ENCODE assay signal across 1 cellular context in genomic region chr21:15514073-15514946, GRCh38.
TF ChIP-seq lines count a peak whose summit lies in the region.

No MANE protein-coding gene starts in this region.

TF ChIP-seq in HepG2, 621 proteins besides CTCF, POLR2A, EP300 and RAD21 (continued from another document and continues in another):
- TF ChIP-seq DBP (CRISPR knock-in tag; IDR thresholded peaks at IDR 0.05; ENCODE audit: not compliant biosample characterization) (no peak), ZNF484 (CRISPR knock-in tag; IDR thresholded peaks at IDR 0.05; ENCODE audit: borderline replicate concordance, low read depth) (no peak), ZBED4 (CRISPR knock-in tag; IDR thresholded peaks at IDR 0.05; ENCODE audit: borderline replicate concordance) (no peak), ZNF263 (CRISPR knock-in tag; IDR thresholded peaks at IDR 0.05) (no peak), PRMT3 (CRISPR knock-in tag; IDR thresholded peaks at IDR 0.05; ENCODE audit: borderline replicate concordance, low read depth) (no peak), ZNF275 (CRISPR knock-in tag; IDR thresholded peaks at IDR 0.05; ENCODE audit: borderline replicate concordance) (no peak), FOXA3 (CRISPR knock-in tag; IDR thresholded peaks at IDR 0.05) (peak; percentile 99), RERE (CRISPR knock-in tag; IDR thresholded peaks at IDR 0.05; ENCODE audit: low read depth) (peak; percentile 68), ZNF607 (CRISPR knock-in tag; IDR thresholded peaks at IDR 0.05; ENCODE audit: borderline replicate concordance) (peak; percentile 82; the same call in 1 of the 2 replicates), RBM39 (IDR thresholded peaks at IDR 0.05; ENCODE audit: low read depth, low read length, poor library complexity, severe bottlenecking) (no peak), HIVEP1 (CRISPR knock-in tag; IDR thresholded peaks at IDR 0.05) (no peak), ZFP36 (IDR thresholded peaks at IDR 0.05; ENCODE audit: borderline replicate concordance, low read depth, low read length, partially characterized antibody) (no peak), ZNF205 (CRISPR knock-in tag; IDR thresholded peaks at IDR 0.05) (no peak), ZNF414 (CRISPR knock-in tag; IDR thresholded peaks at IDR 0.05) (peak; percentile 74; the same call in 1 of the 2 replicates), SCMH1 (CRISPR knock-in tag; IDR thresholded peaks at IDR 0.05; ENCODE audit: borderline replicate concordance) (no peak), HNF4G (IDR thresholded peaks at IDR 0.05; ENCODE audit: borderline replicate concordance, low read depth, low read length) (peak; percentile 85), HNF4G (CRISPR knock-in tag; IDR thresholded peaks at IDR 0.05; ENCODE audit: borderline replicate concordance, low read depth) (peak; percentile 73; the same call in 1 of the 2 replicates), RARG (CRISPR knock-in tag; IDR thresholded peaks at IDR 0.05; ENCODE audit: low read depth) (no peak), ZNF710 (CRISPR knock-in tag; IDR thresholded peaks at IDR 0.05; ENCODE audit: borderline replicate concordance) (peak; percentile 46; the same call in 1 of the 2 replicates), NCOA2 (CRISPR knock-in tag; IDR thresholded peaks at IDR 0.05) (peak; percentile 91), ZNF143 (CRISPR knock-in tag; IDR thresholded peaks at IDR 0.05) (no peak), ZNF652 (CRISPR knock-in tag; IDR thresholded peaks at IDR 0.05; ENCODE audit: borderline replicate concordance, low read depth) (peak; percentile 59; the same call in 1 of the 2 replicates), GFI1 (CRISPR knock-in tag; IDR thresholded peaks at IDR 0.05; ENCODE audit: borderline replicate concordance) (peak; percentile 53; the same call in 1 of the 2 replicates), HDAC6 (IDR thresholded peaks at IDR 0.05; ENCODE audit: low read depth, low read length) (no peak), SIN3B (IDR thresholded peaks at IDR 0.05; ENCODE audit: low read length) (no peak), PITX1 (CRISPR knock-in tag; IDR thresholded peaks at IDR 0.05) (peak; percentile 94; the same call in 1 of the 2 replicates), CREM (IDR thresholded peaks at IDR 0.05) (peak; percentile 90), CREM (CRISPR knock-in tag; IDR thresholded peaks at IDR 0.05) (no peak), GPN1 (CRISPR knock-in tag; IDR thresholded peaks at IDR 0.05; ENCODE audit: borderline replicate concordance) (no peak), BCLAF1 (IDR thresholded peaks at IDR 0.05) (no peak), LCORL (IDR thresholded peaks at IDR 0.05) (no peak), LCORL (CRISPR knock-in tag; IDR thresholded peaks at IDR 0.05) (no peak), THAP8 (CRISPR knock-in tag; IDR thresholded peaks at IDR 0.05; ENCODE audit: borderline replicate concordance) (no peak), ZBTB46 (CRISPR knock-in tag; IDR thresholded peaks at IDR 0.05; ENCODE audit: borderline replicate concordance) (no peak), ZNF430 (CRISPR knock-in tag; IDR thresholded peaks at IDR 0.05) (peak; percentile 58; the same call in 1 of the 2 replicates), ZNF224 (CRISPR knock-in tag; IDR thresholded peaks at IDR 0.05) (no peak), SPEN (CRISPR knock-in tag; IDR thresholded peaks at IDR 0.05; ENCODE audit: low read depth) (peak; percentile 47; the same call in 1 of the 2 replicates), ZNF276 (CRISPR knock-in tag; IDR thresholded peaks at IDR 0.05; ENCODE audit: low read depth) (no peak)
